ENCODE assay signal across 21 cellular contexts in genomic region chr19:32829345-32829896, GRCh38. TPM values are rescaled to one million over a fixed set of nuclear protein-coding genes. Genes with fewer than 3 reads are reported as not detected.
DNase-seq lines count a peak whose midpoint lies in the region; ATAC-seq lines count a peak whose summit lies in the region.
"Had no signal": no experiment of that assay in that cellular context is flagged by ENCODE, and none has a peak within 500 bp of the region (broad histone marks: within the 10 kb centered on the region; RNA-seq: fewer than 3 reads in every experiment).

No MANE protein-coding gene starts in this region.

- intact Hi-C loops in activated naive CD4-positive, alpha-beta T cell treated with anti-CD3 and anti-CD28 coated beads for 36 hours (cut with micrococcal nuclease) = no loop called here
- intact Hi-C loops in CD4-positive, alpha-beta memory T cell (cut with micrococcal nuclease) = no loop called here

- no peak for ATAC-seq in CD4-positive, CD25-positive, alpha-beta regulatory T cell (ENCODE audit: low read depth in 2 of 2)
- ATAC-seq in activated T-helper 17 cell treated with anti-CD3 and anti-CD28 coated beads, Interleukin-2, amount 50 U/mL, for 72 hours (replicated peaks) = peak; percentile 60
- ATAC-seq in GM19023 (IDR thresholded peaks at IDR 0.05; ENCODE audit: unreplicated experiment) = no peak

- peak overlapping the region; percentile 51 for H3K27ac Mint-ChIP-seq in activated naive CD4-positive, alpha-beta T cell treated with anti-CD3 and anti-CD28 coated beads for 36 hours
- H3K27ac Mint-ChIP-seq in CD4-positive, CD25-positive, alpha-beta regulatory T cell = peak overlapping the region in 2 of 3 donors; percentile 30 to 31
- H3K27ac Mint-ChIP-seq in CD4-positive, alpha-beta memory T cell = peak overlapping the region in 2 of 7 donors; percentile 29 to 64
- peak overlapping the region; percentile 24 for H3K27ac Mint-ChIP-seq in activated T-helper 17 cell treated with anti-CD3 and anti-CD28 coated beads, Interleukin-2, amount 50 U/mL, for 72 hours
- H3K27ac Mint-ChIP-seq: CD14-positive monocyte, IgD-negative memory B cell had no signal

- no peaks in the 10 kb centered on the region for H3K27me3 Mint-ChIP-seq in activated naive CD4-positive, alpha-beta T cell treated with anti-CD3 and anti-CD28 coated beads for 36 hours (ENCODE audit: low read depth)
- peaks cover 16% of the 10 kb centered on the region for H3K27me3 Mint-ChIP-seq in CD4-positive, CD25-positive, alpha-beta regulatory T cell
- peaks cover 0 to 2% of the 10 kb centered on the region in 2 donors for H3K27me3 Mint-ChIP-seq in CD4-positive, alpha-beta memory T cell
- no peaks in the 10 kb centered on the region for H3K27me3 Mint-ChIP-seq in activated T-helper 17 cell treated with anti-CD3 and anti-CD28 coated beads, Interleukin-2, amount 50 U/mL, for 72 hours

- H3K4me1 ChIP-seq in CD4-positive, CD25-positive, alpha-beta regulatory T cell (ENCODE audit: control insufficient read depth, insufficient read depth, low read length, poor library complexity, severe bottlenecking) = no peaks in the 10 kb centered on the region
- H3K4me1 ChIP-seq in CD4-positive, alpha-beta memory T cell (ENCODE audit: insufficient read depth, low read length) = peaks cover 4% of the 10 kb centered on the region

- H3K9me3 Mint-ChIP-seq in activated naive CD4-positive, alpha-beta T cell treated with anti-CD3 and anti-CD28 coated beads for 36 hours = no peaks in the 10 kb centered on the region
- no peaks in the 10 kb centered on the region for H3K9me3 Mint-ChIP-seq in CD4-positive, CD25-positive, alpha-beta regulatory T cell
- peaks cover 0 to under 1% (median 0%) of the 10 kb centered on the region in 8 donors for H3K9me3 Mint-ChIP-seq in CD4-positive, alpha-beta memory T cell
- H3K9me3 Mint-ChIP-seq in activated T-helper 17 cell treated with anti-CD3 and anti-CD28 coated beads, Interleukin-2, amount 50 U/mL, for 72 hours = no peaks in the 10 kb centered on the region
- H3K9me3 Mint-ChIP-seq: IgD-negative memory B cell had no signal

- no peaks in the 10 kb centered on the region for H3K9me3 ChIP-seq in CD4-positive, CD25-positive, alpha-beta regulatory T cell (ENCODE audit: control insufficient read depth in 2 of 2, low read length in 2 of 2)
- no peaks in the 10 kb centered on the region for H3K9me3 ChIP-seq in CD4-positive, alpha-beta memory T cell (ENCODE audit: control insufficient read depth in 1 of 2, low read length in 2 of 2)
- H3K9me3 ChIP-seq: MG63, SJSA1 had no signal

- CTCF ChIA-PET in activated naive CD4-positive, alpha-beta T cell treated with anti-CD3 and anti-CD28 coated beads for 36 hours (lab: Charles Lee) = interaction anchor here (0.6 kb wide), 1 partner anchor 64 kb away, joined by 3 read pairs; no protein-coding TSS in a partner anchor
- CTCF ChIA-PET in CD4-positive, alpha-beta memory T cell (lab: Charles Lee; ENCODE audit: partially characterized antibody) = interaction anchor here (0.8 to 1.1 kb wide), 2 partner anchors 101 to 147 kb away, joined by 3 read pairs; no protein-coding TSS in a partner anchor

- H3K36me3 ChIP-seq in CD4-positive, CD25-positive, alpha-beta regulatory T cell (ENCODE audit: control insufficient read depth, insufficient read depth, low read length) = no peaks in the 10 kb centered on the region
- H3K36me3 ChIP-seq in CD4-positive, alpha-beta memory T cell (ENCODE audit: insufficient read depth, low read length) = no peaks in the 10 kb centered on the region
- H3K36me3 ChIP-seq: MG63, SJSA1 had no signal

- H3K4me3 Mint-ChIP-seq in activated naive CD4-positive, alpha-beta T cell treated with anti-CD3 and anti-CD28 coated beads for 36 hours = no peak overlapping the region
- peak overlapping the region in 2 of 4 donors; percentile 48 to 67 for H3K4me3 Mint-ChIP-seq in CD4-positive, CD25-positive, alpha-beta regulatory T cell
- peak overlapping the region in 7 of 8 donors; percentile 28 to 75 (median 69) for H3K4me3 Mint-ChIP-seq in CD4-positive, alpha-beta memory T cell
- H3K4me3 Mint-ChIP-seq in activated T-helper 17 cell treated with anti-CD3 and anti-CD28 coated beads, Interleukin-2, amount 50 U/mL, for 72 hours = peak overlapping the region; percentile 35
- H3K4me3 Mint-ChIP-seq: CD14-positive monocyte, IgD-negative memory B cell had no signal

- no peak overlapping the region for H3K4me3 ChIP-seq in CD4-positive, CD25-positive, alpha-beta regulatory T cell (ENCODE audit: low read depth, low read length)
- H3K4me3 ChIP-seq in CD4-positive, alpha-beta memory T cell (ENCODE audit: low read length in 2 of 2) = no peak overlapping the region
- H3K4me3 ChIP-seq: MG63, SJSA1 had no signal

- peak; percentile 43 for DNase-seq in activated naive CD4-positive, alpha-beta T cell treated with anti-CD3 and anti-CD28 coated beads for 36 hours
- no peak for DNase-seq in activated naive CD4-positive, alpha-beta T cell treated with Interleukin-2 at 50 U/mL for 16 hours
- DNase-seq in CD4-positive, CD25-positive, alpha-beta regulatory T cell = no peak
- DNase-seq in CD4-positive, alpha-beta memory T cell = no peak
- no peak for DNase-seq in H4 (ENCODE audit: low spot score)
- DNase-seq: Calu3, GF-D8, HCEC 1CT, Kasumi-1, MG63, NCI-H1048, NCI-H1436, NCI-H2029, NCI-H2171, NCI-H526 had no signal

- H3K27ac ChIP-seq in CD4-positive, CD25-positive, alpha-beta regulatory T cell (ENCODE audit: insufficient read depth, low read length, poor library complexity, severe bottlenecking) = no peak overlapping the region
- H3K27ac ChIP-seq in CD4-positive, alpha-beta memory T cell (ENCODE audit: low read depth, low read length) = no peak overlapping the region

- no peaks in the 10 kb centered on the region for H3K36me3 Mint-ChIP-seq in activated naive CD4-positive, alpha-beta T cell treated with anti-CD3 and anti-CD28 coated beads for 36 hours (ENCODE audit: low read depth)
- H3K36me3 Mint-ChIP-seq in CD4-positive, CD25-positive, alpha-beta regulatory T cell = no peaks in the 10 kb centered on the region
- H3K36me3 Mint-ChIP-seq in CD4-positive, alpha-beta memory T cell = no peaks in the 10 kb centered on the region
- H3K36me3 Mint-ChIP-seq in activated T-helper 17 cell treated with anti-CD3 and anti-CD28 coated beads, Interleukin-2, amount 50 U/mL, for 72 hours (ENCODE audit: low read depth) = no peaks in the 10 kb centered on the region
- H3K36me3 Mint-ChIP-seq: CD14-positive monocyte, IgD-negative memory B cell had no signal

- POLR2A ChIA-PET in CD4-positive, alpha-beta memory T cell (lab: Charles Lee; ENCODE audit: partially characterized antibody) = no interaction called here

- peaks cover 12% of the 10 kb centered on the region for H3K4me1 Mint-ChIP-seq in activated naive CD4-positive, alpha-beta T cell treated with anti-CD3 and anti-CD28 coated beads for 36 hours (ENCODE audit: low read depth)
- peaks cover 0 to 8% (median 0%) of the 10 kb centered on the region in 4 donors for H3K4me1 Mint-ChIP-seq in CD4-positive, CD25-positive, alpha-beta regulatory T cell
- peaks cover 0 to 15% (median 7%) of the 10 kb centered on the region in 4 donors for H3K4me1 Mint-ChIP-seq in CD4-positive, alpha-beta memory T cell
- H3K4me1 Mint-ChIP-seq in activated T-helper 17 cell treated with anti-CD3 and anti-CD28 coated beads, Interleukin-2, amount 50 U/mL, for 72 hours = peaks cover 8% of the 10 kb centered on the region
- H3K4me1 Mint-ChIP-seq: CD14-positive monocyte, IgD-negative memory B cell had no signal

- H3K27me3 ChIP-seq in CD4-positive, CD25-positive, alpha-beta regulatory T cell (ENCODE audit: control insufficient read depth, insufficient read depth, low read length) = no peaks in the 10 kb centered on the region
- H3K27me3 ChIP-seq in CD4-positive, alpha-beta memory T cell (ENCODE audit: insufficient read depth, low read length) = no peaks in the 10 kb centered on the region
- H3K27me3 ChIP-seq: MG63, SJSA1 had no signal

RNA-seq across cellular contexts. Expression of gene SLC7A9, which starts 40.1 kb away (rescaled TPM):
- total RNA-seq in activated naive CD4-positive, alpha-beta T cell treated with anti-CD3 and anti-CD28 coated beads for 36 hours = not detected
- total RNA-seq in CD4-positive, CD25-positive, alpha-beta regulatory T cell = 0.32 TPM
- not detected for polyA plus RNA-seq in CD4-positive, CD25-positive, alpha-beta regulatory T cell
- total RNA-seq in CD4-positive, alpha-beta memory T cell = 1 to 10 TPM in 1 of 2 experiments, under 1 TPM in 1; 0.86 to 1.5 TPM
- not detected for polyA plus RNA-seq in CD4-positive, alpha-beta memory T cell
- total RNA-seq in activated T-helper 17 cell treated with anti-CD3 and anti-CD28 coated beads, Interleukin-2, amount 50 U/mL, for 72 hours = under 1 TPM in 1 of 2 donors, not detected in 1; 0.56 TPM
- not detected in 2 replicates for total RNA-seq in H4 (2014; rRNA removed; shearing (Covaris generic))
- total RNA-seq: SJSA1 had no signal
- polyA plus RNA-seq: AG04450, CD14-positive monocyte, IgD-negative memory B cell had no signal
